In genomic region chr12:53252349-53252916, GRCh38 we compare ENCODE assay signal across 8 cellular contexts. TPM values are rescaled to one million over a fixed set of nuclear protein-coding genes. Genes with fewer than 3 reads are reported as not detected.
DNase-seq lines count a peak whose midpoint lies in the region; ATAC-seq and TF ChIP-seq lines count a peak whose summit lies in the region.

No MANE protein-coding gene starts in this region.

- H3K36me3 Mint-ChIP-seq in naive thymus-derived CD8-positive, alpha-beta T cell = peaks cover 0 to 7% (median 0%) of the 10 kb centered on the region in 3 donors

- ATAC-seq in naive thymus-derived CD8-positive, alpha-beta T cell = no peak

- peak overlapping the region; percentile 88 for H3K27ac ChIP-seq in RWPE1

- peak; percentile 32 for DNase-seq in NCI-H345 (lab: John Stamatoyannopoulos, UW)
- no peak for DNase-seq in NCI-H345 treated with DMSO at 0.1 percent for 48 hours (lab: John Stamatoyannopoulos, UW; ENCODE audit: unreplicated experiment)
- DNase-seq in RWPE1 (ENCODE audit: low spot score) = peak; percentile 62
- peak; percentile 85 for DNase-seq in epithelial cell of esophagus (ENCODE audit: low read depth)
- no peak for DNase-seq in naive thymus-derived CD8-positive, alpha-beta T cell
- DNase-seq in effector CD8-positive, alpha-beta T cell (lab: John Stamatoyannopoulos, UW) = no peak
- no peak for DNase-seq in NOMO-1 (lab: John Stamatoyannopoulos, UW; ENCODE audit: unreplicated experiment in 2 of 2)
- DNase-seq in NCI-H446 treated with DMSO at 0.1 percent for 48 hours (lab: John Stamatoyannopoulos, UW) = no peak

- H3K4me1 Mint-ChIP-seq in naive thymus-derived CD8-positive, alpha-beta T cell = peaks cover 27 to 53% (median 51%) of the 10 kb centered on the region in 4 donors

- no peaks in the 10 kb centered on the region for H3K9me3 Mint-ChIP-seq in naive thymus-derived CD8-positive, alpha-beta T cell

- peak overlapping the region; percentile 89 to 99 (median 97) for H3K4me3 Mint-ChIP-seq in naive thymus-derived CD8-positive, alpha-beta T cell

- H3K27ac Mint-ChIP-seq in naive thymus-derived CD8-positive, alpha-beta T cell = peak overlapping the region; percentile 88 to 99 (median 95)

- POLR2A ChIA-PET in RWPE1 (lab: Yijun Ruan, JAX; ENCODE audit: low non-redundant PET) = no interaction called here
- POLR2A ChIA-PET in naive thymus-derived CD8-positive, alpha-beta T cell (lab: Charles Lee) = interaction anchor here (0.5 to 8.2 kb wide), 12 partner anchors 15 to 163 kb away, joined by 3 to 94 read pairs (median 5); partner anchors contain the start of genes CSAD, ESPL1, ITGB7 and PFDN5

- peak; percentile 6 for TF ChIP-seq CTCF in RWPE1 (conservative IDR thresholded peaks at IDR 0.05; ENCODE audit: low read depth)
- no peak for TF ChIP-seq CTCF in epithelial cell of esophagus (IDR thresholded peaks at IDR 0.05; ENCODE audit: insufficient read depth, low read depth, low read length, missing control alignments)

- CTCF ChIA-PET in RWPE1 (lab: Yijun Ruan, JAX) = interaction anchor here (1.6 to 2.2 kb wide), 4 partner anchors 14 to 41 kb away, joined by 3 to 26 read pairs (median 10); partner anchors contain the start of gene ESPL1

- H3K4me3 ChIP-seq in epithelial cell of esophagus (ENCODE audit: low read length) = peak overlapping the region; percentile 60

- no peaks in the 10 kb centered on the region for H3K27me3 Mint-ChIP-seq in naive thymus-derived CD8-positive, alpha-beta T cell

RNA-seq across cellular contexts. Expression of gene ESPL1, which starts 15.7 kb away (rescaled TPM):
- under 1 TPM; 0.27 to 0.81 TPM for total RNA-seq in naive thymus-derived CD8-positive, alpha-beta T cell
- polyA plus RNA-seq in naive thymus-derived CD8-positive, alpha-beta T cell = not detected

RNA-seq across cellular contexts. Expression of gene RARG, which starts 20.4 kb away (rescaled TPM):
- total RNA-seq in naive thymus-derived CD8-positive, alpha-beta T cell = 10 to 100 TPM; 57.8 to 60.4 TPM
- polyA plus RNA-seq in naive thymus-derived CD8-positive, alpha-beta T cell = 10 to 100 TPM in 1 of 3 donors, 1 to 10 TPM in 2; 1.6 to 12.7 (median 3.8) TPM

RNA-seq across cellular contexts. Expression of gene PFDN5, which starts 42.9 kb away (rescaled TPM):
- total RNA-seq in naive thymus-derived CD8-positive, alpha-beta T cell = 100 to 1,000 TPM; 663 to 692 TPM
- polyA plus RNA-seq in naive thymus-derived CD8-positive, alpha-beta T cell = 1,000 to 10,000 TPM; 1,657 to 1,928 (median 1,896) TPM

RNA-seq across cellular contexts. Expression of gene ITGB7, which starts 45.4 kb away (rescaled TPM):
- total RNA-seq in naive thymus-derived CD8-positive, alpha-beta T cell = 100 to 1,000 TPM; 353 to 362 TPM
- 100 to 1,000 TPM; 202 to 219 (median 206) TPM for polyA plus RNA-seq in naive thymus-derived CD8-positive, alpha-beta T cell

RNA-seq across cellular contexts. Expression of gene MYG1, which starts 47.1 kb away (rescaled TPM):
- total RNA-seq in naive thymus-derived CD8-positive, alpha-beta T cell = 10 to 100 TPM; 48.3 to 53.5 TPM
- 10 to 100 TPM; 64.4 to 81.2 (median 68.6) TPM for polyA plus RNA-seq in naive thymus-derived CD8-positive, alpha-beta T cell

Comparison
In these comparisons a context has a peak if more than half of its experiments do, and no peak if none do; other contexts are left out.
1. DNase-seq: peak in NCI-H345 (single experiment), RWPE1 (single experiment) and epithelial cell of esophagus (single experiment); none in NCI-H345 treated with DMSO at 0.1 percent for 48 hours (single experiment), naive thymus-derived CD8-positive, alpha-beta T cell (0 of 10), effector CD8-positive, alpha-beta T cell (single experiment), NOMO-1 (0 of 2) and NCI-H446 treated with DMSO at 0.1 percent for 48 hours (single experiment).